In genomic region chr18:8424917-8425725, GRCh38 we compare ENCODE assay signal across 11 cellular contexts.
DNase-seq lines count a peak whose midpoint lies in the region; ATAC-seq, FAIRE-seq and TF ChIP-seq lines count a peak whose summit lies in the region.
"Had no signal": no experiment of that assay in that cellular context is flagged by ENCODE, and none has a peak within 500 bp of the region (broad histone marks: within the 10 kb centered on the region; RNA-seq: fewer than 3 reads in every experiment).

No MANE protein-coding gene starts in this region.

- H3K27ac Mint-ChIP-seq in chondrocyte (ENCODE audit: unreplicated experiment) (peak overlapping the region; percentile 87), T-cell (no peak overlapping the region)

- no peak for ATAC-seq in T-cell (replicated peaks in 1 of 4)
- ATAC-seq: activated T-cell treated with anti-CD3 and anti-CD28 coated beads, Interleukin-2, amount 50 U/mL, for 4 hours had no signal

- no peaks in the 10 kb centered on the region for H3K9me3 Mint-ChIP-seq in chondrocyte (ENCODE audit: low read depth)
- peaks cover 0 to 4% (median 0%) of the 10 kb centered on the region in 3 donors for H3K9me3 Mint-ChIP-seq in T-cell
- H3K9me3 Mint-ChIP-seq: activated T-cell treated with anti-CD3 and anti-CD28 coated beads, Interleukin-2, amount 50 U/mL, for 4 hours had no signal

- H3K4me1 Mint-ChIP-seq in chondrocyte (ENCODE audit: low read depth) (peaks cover 35% of the 10 kb centered on the region), T-cell (no peaks in the 10 kb centered on the region)

- CTCF ChIA-PET in T-cell (lab: Charles Lee): no interaction called here

- H3K27me3 Mint-ChIP-seq in chondrocyte (ENCODE audit: low read depth) (no peaks in the 10 kb centered on the region), T-cell (no peaks in the 10 kb centered on the region)

- FAIRE-seq in GM12892 (lab: Jason Lieb, UNC): no peak

- H3K4me3 Mint-ChIP-seq in chondrocyte (ENCODE audit: unreplicated experiment): no peak overlapping the region
- H3K4me3 Mint-ChIP-seq in T-cell: no peak overlapping the region
- H3K4me3 Mint-ChIP-seq: activated T-cell treated with anti-CD3 and anti-CD28 coated beads, Interleukin-2, amount 50 U/mL, for 4 hours had no signal

- TF ChIP-seq CTCF in chondrocyte (IDR thresholded peaks at IDR 0.05): no peak

- H3K36me3 Mint-ChIP-seq in chondrocyte (ENCODE audit: low read depth): no peaks in the 10 kb centered on the region
- no peaks in the 10 kb centered on the region for H3K36me3 Mint-ChIP-seq in T-cell

- POLR2A ChIA-PET in T-cell (lab: Charles Lee): no interaction called here

- no peak for TF ChIP-seq POLR2A in GM12892 (IDR thresholded peaks at IDR 0.05; ENCODE audit: low read depth, low read length)

- DNase-seq in EL (peak; percentile 97), NCI-H345 treated with DMSO at 0.1 percent for 48 hours (lab: John Stamatoyannopoulos, UW; ENCODE audit: unreplicated experiment) (peak; percentile 69), chondrocyte (ENCODE audit: low spot score) (no peak), myocyte (ENCODE audit: low read depth) (peak; percentile 94), Kasumi-1 (lab: John Stamatoyannopoulos, UW) (no peak), T-cell (no peak), GM12892 (ENCODE audit: insufficient read length) (no peak), germinal center (ENCODE audit: low spot score) (no peak)
- DNase-seq: activated T-cell treated with anti-CD3 and anti-CD28 coated beads, Interleukin-2, amount 50 U/mL, for 4 hours; NCI-H524; uterus had no signal

Comparison
In these comparisons a context has a peak if more than half of its experiments do, and no peak if none do; other contexts are left out.
1. DNase-seq: peak in EL (single experiment), NCI-H345 treated with DMSO at 0.1 percent for 48 hours (single experiment) and myocyte (single experiment); none in chondrocyte (single experiment), Kasumi-1 (0 of 2), T-cell (0 of 34), GM12892 (single experiment) and germinal center (single experiment).